ENCODE assay signal across 1 cellular context in genomic region chr10:6109444-6109775, GRCh38.
TF ChIP-seq lines count a peak whose summit lies in the region.

No MANE protein-coding gene starts in this region.

TF ChIP-seq in IMR-90, 13 proteins besides CTCF, POLR2A, EP300 and RAD21:
- TF ChIP-seq ELK1 (IDR thresholded peaks at IDR 0.05; ENCODE audit: borderline replicate concordance, low read depth, low read length) (no peak), RFX5 (IDR thresholded peaks at IDR 0.05; ENCODE audit: low read depth, low read length) (no peak), USF2 (IDR thresholded peaks at IDR 0.05; ENCODE audit: low read depth, low read length) (no peak), FOS (IDR thresholded peaks at IDR 0.05; ENCODE audit: low read depth, low read length) (no peak), NFE2L2 (IDR thresholded peaks at IDR 0.05; ENCODE audit: low read depth, low read length) (no peak), SMC3 (IDR thresholded peaks at IDR 0.05; ENCODE audit: low read depth, low read length) (no peak)
